Comparison of ENCODE assay signal across 33 cellular contexts in genomic region chr5:23484094-23484493, GRCh38. TPM values are rescaled to one million over a fixed set of nuclear protein-coding genes. Genes with fewer than 3 reads are reported as not detected.
"Had no signal": no experiment of that assay in that cellular context is flagged by ENCODE, and none has a peak within 500 bp of the region (broad histone marks: within the 10 kb centered on the region; RNA-seq: fewer than 3 reads in every experiment).

No MANE protein-coding gene starts in this region.

- FAIRE-seq: astrocyte, bronchial epithelial cell had no signal

- DNase-seq: activated CD4-positive, alpha-beta memory T cell treated with anti-CD3 and anti-CD28 coated beads, Interleukin-2, amount 10 ng/mL, durations not matched to agents 7 days and 5 days; activated CD4-positive, alpha-beta T cell treated with anti-CD3 and anti-CD28 coated beads for 1 hour; activated CD4-positive, alpha-beta T cell treated with anti-CD3 and anti-CD28 coated beads for 4 hours; activated CD4-positive, alpha-beta T cell treated with anti-CD3 and anti-CD28 coated beads, Interleukin-2, amount 10 ng/mL, durations not matched to agents 7 days and 5 days; activated CD4-positive, alpha-beta T cell treated with anti-CD3 and anti-CD28 coated beads, Interleukin-2, amount 50 U/mL, for 4 hours; activated CD8-positive, alpha-beta memory T cell treated with anti-CD3 and anti-CD28 coated beads, Interleukin-2, amount 50 U/mL, for 48 hours; activated effector memory CD4-positive, alpha-beta T cell treated with Interleukin-2 at 50 U/mL for 16 hours; activated gamma-delta T cell treated with Interleukin-2 at 50 U/mL for 16 hours; activated naive CD4-positive, alpha-beta T cell treated with anti-CD3 and anti-CD28 coated beads, Interleukin-2, amount 50 U/mL, for 16 hours; activated naive CD4-positive, alpha-beta T cell treated with Interleukin-2 at 50 U/mL for 16 hours; activated T-cell treated with anti-CD3 and anti-CD28 coated beads for 4 hours; activated T-cell treated with anti-CD3 and anti-CD28 coated beads, Interleukin-2, amount 50 U/mL, for 4 hours; amniotic stem cell; anterior cingulate cortex; brain microvascular endothelial cell; effector CD4-positive, alpha-beta T cell; effector memory CD8-positive, alpha-beta T cell; esophagus squamous epithelium; head of caudate nucleus; hippocampal formation; T-helper 2 cell had no signal

- H3K36me3 ChIP-seq: brain microvascular endothelial cell, esophagus squamous epithelium had no signal

- H3K4me1 ChIP-seq: esophagus squamous epithelium had no signal

- H3K27me3 ChIP-seq: brain microvascular endothelial cell, esophagus squamous epithelium had no signal

- H3K27ac ChIP-seq: brain microvascular endothelial cell, coronary artery, esophagus squamous epithelium, VCaP had no signal

- ATAC-seq: activated T-cell treated with anti-CD3 and anti-CD28 coated beads, Interleukin-2, amount 50 U/mL, for 4 hours; activated T-helper 17 cell treated with anti-CD3 and anti-CD28 coated beads, Interleukin-2, amount 50 U/mL, for 72 hours; effector memory CD8-positive, alpha-beta T cell; WTC11 had no signal

- H3K4me3 ChIP-seq: coronary artery, esophagus squamous epithelium had no signal

RNA-seq across cellular contexts. Expression of gene PRDM9, which starts 23.3 kb away (rescaled TPM):
- total RNA-seq: activated CD4-positive, alpha-beta memory T cell treated with anti-CD3 and anti-CD28 coated beads, Interleukin-2, amount 10 ng/mL, durations not matched to agents 7 days and 5 days; activated CD4-positive, alpha-beta T cell treated with anti-CD3 and anti-CD28 coated beads, Interleukin-2, amount 10 ng/mL, durations not matched to agents 7 days and 5 days; activated T-cell treated with anti-CD3 and anti-CD28 coated beads, Interleukin-2, amount 50 U/mL, for 4 hours; activated T-helper 17 cell treated with anti-CD3 and anti-CD28 coated beads, Interleukin-2, amount 50 U/mL, for 72 hours; astrocyte; cardiac septum; cerebellum; esophagus squamous epithelium; fibroblast of lung; frontal cortex had no signal
- polyA plus RNA-seq: adipose tissue, esophagus, fibroblast of lung had no signal
